Comparison of ENCODE assay signal across 7 cellular contexts in genomic region chr1:111139234-111139955, GRCh38. TPM values are rescaled to one million over a fixed set of nuclear protein-coding genes. Genes with fewer than 3 reads are reported as not detected.
DNase-seq lines count a peak whose midpoint lies in the region; ATAC-seq and TF ChIP-seq lines count a peak whose summit lies in the region.

No MANE protein-coding gene starts in this region.

- peak; percentile 39 for ATAC-seq in HG02571 (IDR thresholded peaks at IDR 0.05; ENCODE audit: unreplicated experiment)
- ATAC-seq in left colon = peak; percentile 60

- DNase-seq in NCI-H1105 (lab: John Stamatoyannopoulos, UW) (peak; percentile 85), T-helper 1 cell (peak in 3 of 5 donors; percentile 35 to 41 (median 40)), choroid plexus epithelial cell (ENCODE audit: low read depth) (peak; percentile 67), left colon (peak; percentile 60 to 61)
- peak; percentile 43 to 50 for DNase-seq in stimulated activated CD4-positive, alpha-beta T cell treated with anti-CD3 and anti-CD28 coated beads, Interleukin-2, amount 100 ng/mL, for 24 hours

- intact Hi-C loops in left colon (cut with DNase I, micrococcal nuclease) = no loop called here

- H3K4me3 ChIP-seq in GM12875 (ENCODE audit: low read depth, low read length) = peak overlapping the region; percentile 82
- peak overlapping the region; percentile 86 for H3K4me3 ChIP-seq in choroid plexus epithelial cell (ENCODE audit: low read depth, low read length)

- TF ChIP-seq CTCF in GM12875 (IDR thresholded peaks at IDR 0.05; ENCODE audit: borderline replicate concordance, insufficient read depth, low read depth, low read length) = no peak
- TF ChIP-seq CTCF in choroid plexus epithelial cell (conservative IDR thresholded peaks at IDR 0.05; ENCODE audit: low read depth, low read length) = no peak

RNA-seq across cellular contexts. Expression of gene DRAM2, which starts 0.5 kb away (rescaled TPM):
- 10 to 100 TPM; 59.8 to 62.1 TPM for total RNA-seq in left colon

RNA-seq across cellular contexts. Expression of gene CEPT1, which starts 0.6 kb away (rescaled TPM):
- 10 to 100 TPM; 30.8 to 37.0 TPM for total RNA-seq in left colon

Comparison
In these comparisons a context has a peak if more than half of its experiments do, and no peak if none do; other contexts are left out.
1. Peak in every context shown above with its lines: DNase-seq, ATAC-seq and H3K4me3 ChIP-seq.